In genomic region chr10:112332509-112333228, GRCh38 we compare ENCODE assay signal across 1 cellular context.
TF ChIP-seq lines count a peak whose summit lies in the region.

No MANE protein-coding gene starts in this region.

TF ChIP-seq in HepG2, 621 proteins besides CTCF, POLR2A, EP300 and RAD21 (continued from another document):
- no peak for TF ChIP-seq SKIL (CRISPR knock-in tag; IDR thresholded peaks at IDR 0.05; ENCODE audit: borderline replicate concordance)
